1 cellular context compared by ENCODE assay signal in the genomic region with DNA sequence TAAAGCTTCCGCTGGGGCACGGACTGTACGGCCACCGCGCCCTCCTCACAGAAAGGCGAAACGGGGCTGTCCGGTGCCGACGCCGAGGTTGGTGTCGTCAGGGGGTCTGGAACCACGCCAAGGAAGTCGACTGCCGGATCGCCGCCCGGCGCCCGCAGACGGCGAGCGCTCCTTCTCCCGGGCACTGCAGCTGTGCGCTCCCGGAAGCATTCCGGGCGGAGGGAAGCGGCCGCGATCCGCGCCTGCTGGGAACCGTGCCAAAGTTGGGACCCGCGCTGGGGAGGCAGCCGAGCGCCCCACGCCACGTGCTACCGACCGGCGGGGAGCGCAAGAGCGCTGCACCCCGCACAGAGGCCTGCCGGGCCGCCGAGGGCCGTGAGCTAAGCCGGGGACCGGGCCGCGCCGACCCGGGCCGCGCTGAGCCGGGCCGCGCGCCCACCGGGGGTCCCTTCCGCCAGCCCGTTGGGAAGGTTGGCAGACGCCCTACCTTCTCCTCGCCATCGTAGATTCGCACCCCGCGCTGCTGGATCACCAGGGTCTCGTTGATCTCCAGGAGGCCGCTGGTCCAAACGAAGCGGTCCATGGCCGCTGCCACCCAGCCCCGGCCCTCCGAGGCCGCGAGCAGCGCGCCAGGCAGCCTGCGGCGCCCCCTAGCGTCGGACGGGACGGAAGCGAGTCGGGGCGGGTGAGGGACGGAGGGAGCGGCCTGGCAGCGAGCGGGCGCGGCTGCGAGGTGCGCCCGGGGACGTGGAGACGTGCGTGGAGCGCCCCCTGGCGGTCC.
TF ChIP-seq lines count a peak whose summit lies in the region.

Gene VPS36, minus strand, starts transcription at position 623 of the 781 bp plus-strand sequence. Its CDS starts 40 bp downstream, at position 583.

TF ChIP-seq in HepG2, 621 proteins besides CTCF, POLR2A, EP300 and RAD21 (continued from another document and continues in another):
- peak; percentile 87; the same call in 1 of the 2 replicates for TF ChIP-seq ZNF34 (CRISPR knock-in tag; IDR thresholded peaks at IDR 0.05; ENCODE audit: borderline replicate concordance)
- peak; percentile 43 for TF ChIP-seq BHLHE40 (IDR thresholded peaks at IDR 0.05; ENCODE audit: low read length)
- peak; percentile 85 for TF ChIP-seq ZNF274 (CRISPR knock-in tag; IDR thresholded peaks at IDR 0.05)
- peak; percentile 92 for TF ChIP-seq POLR2G (IDR thresholded peaks at IDR 0.05; ENCODE audit: low read depth, low read length)
- TF ChIP-seq ZNF724P (CRISPR knock-in tag; IDR thresholded peaks at IDR 0.05; ENCODE audit: borderline replicate concordance) = peak; percentile 77; the same call in 1 of the 2 replicates
- TF ChIP-seq MLLT10 (CRISPR knock-in tag; IDR thresholded peaks at IDR 0.05) = no peak
- peak; percentile 81 for TF ChIP-seq MED1 (CRISPR knock-in tag; IDR thresholded peaks at IDR 0.05)
- no peak for TF ChIP-seq ZMYM2 (CRISPR knock-in tag; IDR thresholded peaks at IDR 0.05)
- TF ChIP-seq ASH2L (IDR thresholded peaks at IDR 0.05; ENCODE audit: insufficient read length, low read depth, low read length) = peak; percentile 96
- TF ChIP-seq, protein P1, sequence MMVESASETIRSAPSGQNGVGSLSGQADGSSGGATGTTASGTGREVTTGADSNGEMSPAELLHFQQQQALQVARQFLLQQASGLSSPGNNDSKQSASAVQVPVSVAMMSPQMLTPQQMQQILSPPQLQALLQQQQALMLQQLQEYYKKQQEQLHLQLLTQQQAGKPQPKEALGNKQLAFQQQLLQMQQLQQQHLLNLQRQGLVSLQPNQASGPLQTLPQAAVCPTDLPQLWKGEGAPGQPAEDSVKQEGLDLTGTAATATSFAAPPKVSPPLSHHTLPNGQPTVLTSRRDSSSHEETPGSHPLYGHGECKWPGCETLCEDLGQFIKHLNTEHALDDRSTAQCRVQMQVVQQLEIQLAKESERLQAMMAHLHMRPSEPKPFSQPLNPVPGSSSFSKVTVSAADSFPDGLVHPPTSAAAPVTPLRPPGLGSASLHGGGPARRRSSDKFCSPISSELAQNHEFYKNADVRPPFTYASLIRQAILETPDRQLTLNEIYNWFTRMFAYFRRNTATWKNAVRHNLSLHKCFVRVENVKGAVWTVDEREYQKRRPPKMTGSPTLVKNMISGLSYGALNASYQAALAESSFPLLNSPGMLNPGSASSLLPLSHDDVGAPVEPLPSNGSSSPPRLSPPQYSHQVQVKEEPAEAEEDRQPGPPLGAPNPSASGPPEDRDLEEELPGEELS (CRISPR knock-in tag; IDR thresholded peaks at IDR 0.05) = no peak; the same call in 1 of the 2 replicates
- TF ChIP-seq NFE2 (CRISPR knock-in tag; IDR thresholded peaks at IDR 0.05) = no peak
- no peak for TF ChIP-seq SETDB1 (CRISPR knock-in tag; IDR thresholded peaks at IDR 0.05; ENCODE audit: borderline replicate concordance)
- peak; percentile 82 for TF ChIP-seq KDM5A (IDR thresholded peaks at IDR 0.05; ENCODE audit: borderline replicate concordance, low read length)
- TF ChIP-seq ATF3 (CRISPR knock-in tag; IDR thresholded peaks at IDR 0.05) = no peak; the same call in 1 of the 2 replicates
- no peak; the same call in 1 of the 2 replicates for TF ChIP-seq SIN3A (IDR thresholded peaks at IDR 0.05; ENCODE audit: borderline replicate concordance, low read depth, low read length)
- TF ChIP-seq RARG (CRISPR knock-in tag; IDR thresholded peaks at IDR 0.05; ENCODE audit: low read depth) = no peak
- TF ChIP-seq ZNF17 (CRISPR knock-in tag; IDR thresholded peaks at IDR 0.05) = no peak
- TF ChIP-seq ADNP (CRISPR knock-in tag; IDR thresholded peaks at IDR 0.05) = peak; percentile 58; the same call in 1 of the 2 replicates
- TF ChIP-seq ZNF776 (CRISPR knock-in tag; IDR thresholded peaks at IDR 0.05) = no peak; the same call in 1 of the 2 replicates
- no peak for TF ChIP-seq ZNF792 (CRISPR knock-in tag; IDR thresholded peaks at IDR 0.05)
- TF ChIP-seq HNRNPLL (IDR thresholded peaks at IDR 0.05; ENCODE audit: low read depth, low read length, poor library complexity, severe bottlenecking) = peak; percentile 65
- no peak for TF ChIP-seq RCOR2 (CRISPR knock-in tag; IDR thresholded peaks at IDR 0.05)
- TF ChIP-seq POGZ (CRISPR knock-in tag; IDR thresholded peaks at IDR 0.05) = peak; percentile 86
- no peak for TF ChIP-seq ATF7 (IDR thresholded peaks at IDR 0.05)
- TF ChIP-seq ATF7 (CRISPR knock-in tag; IDR thresholded peaks at IDR 0.05) = no peak
- peak; percentile 32 for TF ChIP-seq RXRA (CRISPR knock-in tag; IDR thresholded peaks at IDR 0.05)
- TF ChIP-seq ZHX1 (CRISPR knock-in tag; IDR thresholded peaks at IDR 0.05; ENCODE audit: low read depth) = peak; percentile 51; the same call in 1 of the 2 replicates
- TF ChIP-seq KDM2A (CRISPR knock-in tag; IDR thresholded peaks at IDR 0.05; ENCODE audit: borderline replicate concordance, low read depth) = peak; percentile 90
- TF ChIP-seq POLR2AphosphoS5 (IDR thresholded peaks at IDR 0.05; ENCODE audit: low read depth, low read length) = peak; percentile 69; the same call in 1 of the 2 replicates
- TF ChIP-seq, protein P2, sequence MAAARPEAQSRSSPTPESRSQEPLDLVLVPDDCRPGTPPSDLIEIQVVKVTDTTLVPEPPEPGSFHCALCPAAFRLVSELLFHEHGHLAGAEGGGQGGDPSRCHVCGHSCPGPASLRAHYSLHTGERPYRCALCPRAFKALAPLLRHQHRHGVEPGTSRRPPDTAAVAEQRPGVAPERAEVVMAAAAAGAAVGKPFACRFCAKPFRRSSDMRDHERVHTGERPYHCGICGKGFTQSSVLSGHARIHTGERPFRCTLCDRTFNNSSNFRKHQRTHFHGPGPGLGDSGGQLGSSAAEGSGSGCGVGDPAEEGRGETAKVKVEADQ (CRISPR knock-in tag; IDR thresholded peaks at IDR 0.05; ENCODE audit: borderline replicate concordance) = peak; percentile 78; the same call in 1 of the 2 replicates
- TF ChIP-seq, protein P3, sequence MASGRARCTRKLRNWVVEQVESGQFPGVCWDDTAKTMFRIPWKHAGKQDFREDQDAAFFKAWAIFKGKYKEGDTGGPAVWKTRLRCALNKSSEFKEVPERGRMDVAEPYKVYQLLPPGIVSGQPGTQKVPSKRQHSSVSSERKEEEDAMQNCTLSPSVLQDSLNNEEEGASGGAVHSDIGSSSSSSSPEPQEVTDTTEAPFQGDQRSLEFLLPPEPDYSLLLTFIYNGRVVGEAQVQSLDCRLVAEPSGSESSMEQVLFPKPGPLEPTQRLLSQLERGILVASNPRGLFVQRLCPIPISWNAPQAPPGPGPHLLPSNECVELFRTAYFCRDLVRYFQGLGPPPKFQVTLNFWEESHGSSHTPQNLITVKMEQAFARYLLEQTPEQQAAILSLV (CRISPR knock-in tag; IDR thresholded peaks at IDR 0.05; ENCODE audit: borderline replicate concordance) = no peak; the same call in 1 of the 2 replicates
- no peak for TF ChIP-seq KAT2B (IDR thresholded peaks at IDR 0.05; ENCODE audit: borderline replicate concordance, low read depth, low read length)
- TF ChIP-seq ZNF816 (CRISPR knock-in tag; IDR thresholded peaks at IDR 0.05; ENCODE audit: borderline replicate concordance) = peak; percentile 90; the same call in 1 of the 2 replicates
- TF ChIP-seq RFX5 (IDR thresholded peaks at IDR 0.05; ENCODE audit: low read depth, low read length) = no peak
- TF ChIP-seq PAWR (CRISPR knock-in tag; IDR thresholded peaks at IDR 0.05; ENCODE audit: borderline replicate concordance) = no peak
- TF ChIP-seq ZNF318 (CRISPR knock-in tag; IDR thresholded peaks at IDR 0.05) = no peak
- no peak for TF ChIP-seq MEF2D (CRISPR knock-in tag; IDR thresholded peaks at IDR 0.05)
- TF ChIP-seq ARHGAP35 (CRISPR knock-in tag; IDR thresholded peaks at IDR 0.05; ENCODE audit: borderline replicate concordance) = no peak
- TF ChIP-seq ZNF652 (CRISPR knock-in tag; IDR thresholded peaks at IDR 0.05; ENCODE audit: borderline replicate concordance, low read depth) = no peak
- TF ChIP-seq, protein P4, sequence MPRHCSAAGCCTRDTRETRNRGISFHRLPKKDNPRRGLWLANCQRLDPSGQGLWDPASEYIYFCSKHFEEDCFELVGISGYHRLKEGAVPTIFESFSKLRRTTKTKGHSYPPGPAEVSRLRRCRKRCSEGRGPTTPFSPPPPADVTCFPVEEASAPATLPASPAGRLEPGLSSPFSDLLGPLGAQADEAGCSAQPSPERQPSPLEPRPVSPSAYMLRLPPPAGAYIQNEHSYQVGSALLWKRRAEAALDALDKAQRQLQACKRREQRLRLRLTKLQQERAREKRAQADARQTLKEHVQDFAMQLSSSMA (CRISPR knock-in tag; IDR thresholded peaks at IDR 0.05) = no peak; the same call in 1 of the 2 replicates
- TF ChIP-seq NCOR1 (IDR thresholded peaks at IDR 0.05; ENCODE audit: borderline replicate concordance, low read length) = no peak
- no peak for TF ChIP-seq PCBP1 (IDR thresholded peaks at IDR 0.05; ENCODE audit: borderline replicate concordance, low read depth, low read length)
- TF ChIP-seq RBM22 (optimal IDR thresholded peaks at IDR 0.05; ENCODE audit: low read length) = peak; percentile 24
